In genomic region chr1:8025061-8025670, GRCh38 we compare ENCODE assay signal across 8 cellular contexts. TPM values are rescaled to one million over a fixed set of nuclear protein-coding genes. Genes with fewer than 3 reads are reported as not detected.
DNase-seq lines count a peak whose midpoint lies in the region; ATAC-seq and TF ChIP-seq lines count a peak whose summit lies in the region.

No MANE protein-coding gene starts in this region.

- H3K4me1 ChIP-seq in right atrium auricular region (peaks cover 0 to 45% of the 10 kb centered on the region in 2 donors), skeletal muscle satellite cell (ENCODE audit: control insufficient read depth, insufficient read depth, low read length) (peaks cover 63% of the 10 kb centered on the region)

- TF ChIP-seq CTCF in activated B cell treated with CpG ODN at 0.5 μM for 24 hours (IDR thresholded peaks at IDR 0.05) (no peak), right atrium auricular region (IDR thresholded peaks at IDR 0.05) (no peak)

- peak overlapping the region; percentile 11 for H3K27ac Mint-ChIP-seq in activated B cell treated with CpG ODN at 0.5 μM for 24 hours

- in situ Hi-C loops in ACHN (cut with HindIII; ENCODE audit: low pct_ligation_motif_present, low pct_unique_long_range_greater_than_20kb, low sequenced_read_pairs) = no loop called here

- no peak for ATAC-seq in activated B cell treated with CpG ODN at 0.5 μM for 24 hours (ENCODE audit: low read depth)

- H3K27me3 Mint-ChIP-seq in activated B cell treated with CpG ODN at 0.5 μM for 24 hours = peaks cover 15% of the 10 kb centered on the region

- H3K9me3 Mint-ChIP-seq in activated B cell treated with CpG ODN at 0.5 μM for 24 hours = no peaks in the 10 kb centered on the region

- H3K9ac ChIP-seq in skeletal muscle satellite cell (ENCODE audit: low read depth, low read length) = peak overlapping the region; percentile 92

- H3K9me3 ChIP-seq in right atrium auricular region (no peaks in the 10 kb centered on the region), skeletal muscle satellite cell (replicated peaks; ENCODE audit: low read length) (no peaks in the 10 kb centered on the region)

- peak overlapping the region; percentile 84 to 93 for H3K4me3 ChIP-seq in right atrium auricular region
- H3K4me3 ChIP-seq in skeletal muscle satellite cell (ENCODE audit: low read length) = peak overlapping the region; percentile 75

- no peaks in the 10 kb centered on the region for H3K36me3 Mint-ChIP-seq in activated B cell treated with CpG ODN at 0.5 μM for 24 hours (ENCODE audit: low read depth)

- H3K4me1 Mint-ChIP-seq in activated B cell treated with CpG ODN at 0.5 μM for 24 hours = peaks cover 12% of the 10 kb centered on the region

- intact Hi-C loops in activated B cell treated with CpG ODN at 0.5 μM for 24 hours (cut with micrococcal nuclease) = loop anchor here (5.0 kb wide), 1 partner anchor 243 kb away; the partner anchor contains the start of gene PER3

- peak; percentile 95 for DNase-seq in NCI-H510A treated with DMSO at 0.1 percent for 48 hours (lab: John Stamatoyannopoulos, UW)
- DNase-seq in NCI-H510A (lab: John Stamatoyannopoulos, UW) = no peak
- DNase-seq in activated B cell treated with CpG ODN at 0.5 μM for 24 hours = no peak
- DNase-seq in right atrium auricular region (ENCODE audit: low spot score) = no peak
- DNase-seq in ACHN = no peak
- no peak for DNase-seq in cerebellum (ENCODE audit: low spot score)
- DNase-seq in T1000 (lab: John Stamatoyannopoulos, UW) = no peak

- H3K27me3 ChIP-seq in right atrium auricular region (no peaks in the 10 kb centered on the region), skeletal muscle satellite cell (ENCODE audit: control insufficient read depth, insufficient read depth, low read length) (no peaks in the 10 kb centered on the region)

- peak overlapping the region; percentile 92 to 98 for H3K27ac ChIP-seq in right atrium auricular region

- H3K36me3 ChIP-seq in right atrium auricular region (no peaks in the 10 kb centered on the region), skeletal muscle satellite cell (ENCODE audit: insufficient read depth, low read length) (peaks cover 32% of the 10 kb centered on the region)

- POLR2A ChIA-PET in activated B cell treated with CpG ODN at 0.5 μM for 24 hours (lab: Charles Lee) = no interaction called here

- H3K4me3 Mint-ChIP-seq in activated B cell treated with CpG ODN at 0.5 μM for 24 hours = peak overlapping the region; percentile 86

- peak overlapping the region; percentile 80 for H3K4me2 ChIP-seq in skeletal muscle satellite cell (ENCODE audit: low read length)

- CTCF ChIA-PET in activated B cell treated with CpG ODN at 0.5 μM for 24 hours (lab: Charles Lee) = interaction anchor here (0.9 kb wide), 1 partner anchor 10 kb away, joined by 3 read pairs; no protein-coding TSS in a partner anchor

RNA-seq across cellular contexts. Expression of gene ERRFI1, which starts 0.9 kb away (rescaled TPM):
- 1.3 and 1.4 TPM in 2 replicates for total RNA-seq in activated B cell treated with CpG ODN at 0.5 μM for 24 hours
- total RNA-seq in right atrium auricular region = 10 to 100 TPM; 33.0 to 34.5 TPM
- 38.3 and 86.7 TPM in 2 replicates for total RNA-seq in skeletal muscle satellite cell (2012; rRNA removed)
- total RNA-seq in cerebellum = 22.0 TPM
